Comparison of ENCODE assay signal across 19 cellular contexts in genomic region chr3:150324261-150324660, GRCh38.
"Had no signal": no experiment of that assay in that cellular context is flagged by ENCODE, and none has a peak within 500 bp of the region (broad histone marks: within the 10 kb centered on the region; RNA-seq: fewer than 3 reads in every experiment).

No MANE protein-coding gene starts in this region.

- H3K4me3 Mint-ChIP-seq: naive B cell; nephron progenitor cell; stimulated activated memory B cell treated with anti-CD40 and anti-IgM and Interleukin-4, amounts not matched to agents 10 μg/mL and 1 μg/mL and 100 μg/mL, for 72 hours had no signal

- ATAC-seq: left ventricle myocardium superior; lower lobe of right lung; mucosa of descending colon; sciatic nerve; stimulated activated memory B cell treated with anti-CD40 and anti-IgM and Interleukin-4, amounts not matched to agents 10 μg/mL and 1 μg/mL and 100 μg/mL, for 72 hours had no signal

- H3K27ac Mint-ChIP-seq: progenitor cell of endocrine pancreas; stimulated activated memory B cell treated with anti-CD40 and anti-IgM and Interleukin-4, amounts not matched to agents 10 μg/mL and 1 μg/mL and 100 μg/mL, for 72 hours had no signal

- H3K4me1 Mint-ChIP-seq: stimulated activated memory B cell treated with anti-CD40 and anti-IgM and Interleukin-4, amounts not matched to agents 10 μg/mL and 1 μg/mL and 100 μg/mL, for 72 hours had no signal

- H3K4me1 ChIP-seq: lower lobe of right lung, parathyroid adenoma, right atrium auricular region, testis, tibial nerve, vagina had no signal

- H3K36me3 ChIP-seq: lower lobe of right lung, right atrium auricular region, tibial nerve, vagina had no signal

- H3K27me3 Mint-ChIP-seq: progenitor cell of endocrine pancreas had no signal

- H3K79me2 ChIP-seq: parathyroid adenoma had no signal

- H3K4me3 ChIP-seq: coronary artery, dorsolateral prefrontal cortex, lower lobe of right lung, mucosa of descending colon, right atrium auricular region, tibial nerve, vagina had no signal

- H3K36me3 Mint-ChIP-seq: stimulated activated memory B cell treated with anti-CD40 and anti-IgM and Interleukin-4, amounts not matched to agents 10 μg/mL and 1 μg/mL and 100 μg/mL, for 72 hours had no signal

- H3K9me3 Mint-ChIP-seq: stimulated activated memory B cell treated with anti-CD40 and anti-IgM and Interleukin-4, amounts not matched to agents 10 μg/mL and 1 μg/mL and 100 μg/mL, for 72 hours had no signal

- DNase-seq: dorsolateral prefrontal cortex; effector CD4-positive, alpha-beta T cell; left ventricle myocardium superior; lower lobe of right lung; mucosa of descending colon; naive B cell; nephron progenitor cell; stimulated activated CD4-positive, alpha-beta T cell treated with anti-CD3 and anti-CD28 coated beads, Interleukin-4, amount 100 ng/mL, for 4 hours; stimulated activated naive CD8-positive, alpha-beta T cell treated with anti-CD3 and anti-CD28 coated beads, Interleukin-15, Interleukin-2, amounts not matched to agents 100 U/mL and 50 U/mL, for 24 hours; substantia nigra; testis had no signal

- H3K27me3 ChIP-seq: right atrium auricular region, testis, tibial nerve, vagina had no signal

- H2AFZ ChIP-seq: parathyroid adenoma had no signal

- H3K9me3 ChIP-seq: lower lobe of right lung, mucosa of descending colon, right atrium auricular region, testis, tibial nerve, vagina had no signal

- H3K27ac ChIP-seq: coronary artery, dorsolateral prefrontal cortex, lower lobe of right lung, parathyroid adenoma, right atrium auricular region, testis, tibial nerve, vagina had no signal

- H3K9ac ChIP-seq: parathyroid adenoma had no signal
